31 cellular contexts compared by ENCODE assay signal in the genomic region with DNA sequence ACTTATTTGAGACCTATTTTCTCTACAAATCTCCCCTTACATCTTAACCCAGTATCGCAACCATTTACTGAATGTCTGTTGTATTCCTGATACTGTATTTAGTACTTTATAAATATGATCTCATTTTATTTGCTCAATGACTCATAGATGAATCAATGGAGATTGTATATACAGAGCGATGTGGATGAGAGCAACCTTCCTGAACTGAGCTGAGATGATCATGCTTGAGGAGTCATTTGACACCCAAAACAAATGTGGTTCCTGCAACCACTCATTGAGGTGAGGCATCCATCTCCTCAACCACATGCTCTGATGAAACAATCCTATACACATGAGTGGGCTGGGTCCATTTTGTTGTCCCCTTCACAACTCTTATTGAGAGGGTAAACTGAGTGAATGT.
DNase-seq lines count a peak whose midpoint lies in the region; ATAC-seq and TF ChIP-seq lines count a peak whose summit lies in the region.
"Had no signal": no experiment of that assay in that cellular context is flagged by ENCODE, and none has a peak within 500 bp of the region (broad histone marks: within the 10 kb centered on the region; RNA-seq: fewer than 3 reads in every experiment).

No MANE protein-coding gene starts in this region.

- H3K9me3 Mint-ChIP-seq in neural progenitor cell: no peaks in the 10 kb centered on the region
- H3K9me3 Mint-ChIP-seq: activated T-helper 1 cell treated with anti-CD3 and anti-CD28 coated beads, Interleukin-12 subunit alpha, Interleukin-12 subunit beta, Interleukin-2, Interleukin-4 antibody, amounts not matched to agents 30 ng/mL and 10 ng/mL and 1 ng/mL, durations not matched to agents 14 hours and 24 hours and 36 hours; T-helper 2 cell treated with Interferon-gamma antibody and Interleukin-4, amounts not matched to agents 5 μg/mL and 100 μg/mL, for 36 hours had no signal

- H3K9ac ChIP-seq in neural progenitor cell: no peak overlapping the region
- H3K9ac ChIP-seq: BLaER1 treated with 17β-estradiol and CSF1 and Interleukin-3, amounts not matched to agents 10 nM and 100 nM; GM23248 had no signal

- no peaks in the 10 kb centered on the region for H3K27me3 Mint-ChIP-seq in neural progenitor cell (ENCODE audit: insufficient read depth, low read depth)
- H3K27me3 Mint-ChIP-seq: activated CD8-positive, alpha-beta T cell treated with anti-CD3 and anti-CD28 coated beads for 36 hours; IgD-negative memory B cell had no signal

- H3K27me3 ChIP-seq in MG63 (no peaks in the 10 kb centered on the region), neural progenitor cell (no peaks in the 10 kb centered on the region)
- H3K27me3 ChIP-seq: adrenal gland; BLaER1 treated with 17β-estradiol and CSF1 and Interleukin-3, amounts not matched to agents 10 nM and 100 nM; cardiac muscle cell; heart left ventricle had no signal

- H3K4me1 Mint-ChIP-seq in neural progenitor cell: no peaks in the 10 kb centered on the region
- H3K4me1 Mint-ChIP-seq: IgD-negative memory B cell, natural killer cell had no signal

- H3K79me2 ChIP-seq in neural progenitor cell (ENCODE audit: low read depth): no peaks in the 10 kb centered on the region

- no peaks in the 10 kb centered on the region for H4K20me1 ChIP-seq in neural progenitor cell (ENCODE audit: low read depth)
- H4K20me1 ChIP-seq: BLaER1 treated with 17β-estradiol and CSF1 and Interleukin-3, amounts not matched to agents 10 nM and 100 nM had no signal

- in situ Hi-C loops in astrocyte of the cerebellum (cut with HindIII; ENCODE audit: low sequenced_read_pairs): no loop called here

- H3K9me3 ChIP-seq in MG63: no peaks in the 10 kb centered on the region
- no peaks in the 10 kb centered on the region for H3K9me3 ChIP-seq in neural progenitor cell (ENCODE audit: low read depth)
- H3K9me3 ChIP-seq: adrenal gland; BLaER1 treated with 17β-estradiol and CSF1 and Interleukin-3, amounts not matched to agents 10 nM and 100 nM; Caco-2; heart left ventricle; mucosa of descending colon had no signal

- no peak overlapping the region for H3K4me3 ChIP-seq in MG63
- no peak overlapping the region for H3K4me3 ChIP-seq in astrocyte of the cerebellum (ENCODE audit: low read depth, low read length)
- no peak overlapping the region for H3K4me3 ChIP-seq in neural progenitor cell
- H3K4me3 ChIP-seq: adrenal gland; BLaER1 treated with 17β-estradiol and CSF1 and Interleukin-3, amounts not matched to agents 10 nM and 100 nM; cardiac muscle cell; GM23248; heart left ventricle; mucosa of descending colon; smooth muscle cell had no signal

- ATAC-seq in GM18867 (IDR thresholded peaks at IDR 0.05; ENCODE audit: unreplicated experiment): no peak
- ATAC-seq: activated CD8-positive, alpha-beta T cell treated with anti-CD3 and anti-CD28 coated beads for 36 hours; heart left ventricle; mucosa of descending colon; natural killer cell had no signal

- no peaks in the 10 kb centered on the region for H3K4me1 ChIP-seq in neural progenitor cell
- H3K4me1 ChIP-seq: adrenal gland, Caco-2, heart left ventricle had no signal

- H3K27ac ChIP-seq in neural progenitor cell: no peak overlapping the region
- H3K27ac ChIP-seq: adrenal gland; BLaER1 treated with 17β-estradiol and CSF1 and Interleukin-3, amounts not matched to agents 10 nM and 100 nM; cardiac muscle cell; GM23248; heart left ventricle had no signal

- no peaks in the 10 kb centered on the region for H3K36me3 Mint-ChIP-seq in neural progenitor cell
- H3K36me3 Mint-ChIP-seq: natural killer cell had no signal

- TF ChIP-seq CTCF in astrocyte of the cerebellum (IDR thresholded peaks at IDR 0.05; ENCODE audit: low read depth, low read length, missing control alignments) (no peak), neural progenitor cell (IDR thresholded peaks at IDR 0.05) (no peak)

- H2AFZ ChIP-seq in neural progenitor cell (replicated peaks): no peak overlapping the region
- H2AFZ ChIP-seq: GM23248 had no signal

- no peaks in the 10 kb centered on the region for H3F3A ChIP-seq in neural progenitor cell (ENCODE audit: low read depth)

- no peak overlapping the region for H3K4me2 ChIP-seq in neural progenitor cell
- H3K4me2 ChIP-seq: BLaER1 treated with 17β-estradiol and CSF1 and Interleukin-3, amounts not matched to agents 10 nM and 100 nM; smooth muscle cell had no signal

- no peak overlapping the region for H3K4me3 Mint-ChIP-seq in neural progenitor cell
- H3K4me3 Mint-ChIP-seq: activated CD8-positive, alpha-beta T cell treated with anti-CD3 and anti-CD28 coated beads for 36 hours; activated naive CD4-positive, alpha-beta T cell treated with anti-CD3 and anti-CD28 coated beads for 36 hours; activated T-helper 1 cell treated with anti-CD3 and anti-CD28 coated beads, Interleukin-12 subunit alpha, Interleukin-12 subunit beta, Interleukin-2, Interleukin-4 antibody, amounts not matched to agents 30 ng/mL and 10 ng/mL and 1 ng/mL, durations not matched to agents 14 hours and 24 hours and 36 hours; IgD-negative memory B cell; natural killer cell; T-helper 2 cell treated with Interferon-gamma antibody and Interleukin-4, amounts not matched to agents 5 μg/mL and 100 μg/mL, for 36 hours had no signal

- DNase-seq in ELR (ENCODE audit: low read depth) (peak; percentile 1), MG63 (peak; percentile 10), astrocyte of the cerebellum (ENCODE audit: low read depth) (peak; percentile 1), kidney glomerular epithelial cell (lab: John Stamatoyannopoulos, UW) (peak; percentile 37), amygdala (lab: John Stamatoyannopoulos, UW) (no peak), NOMO-1 (lab: John Stamatoyannopoulos, UW; ENCODE audit: unreplicated experiment in 2 of 2) (no peak), neural progenitor cell (ENCODE audit: low spot score) (no peak)
- DNase-seq: activated CD4-positive, alpha-beta T cell treated with anti-CD3 and anti-CD28 coated beads for 1 hour; activated CD8-positive, alpha-beta memory T cell treated with anti-CD3 and anti-CD28 coated beads, Interleukin-2, amount 50 U/mL, for 48 hours; activated CD8-positive, alpha-beta T cell treated with anti-CD3 and anti-CD28 coated beads for 36 hours; activated naive CD4-positive, alpha-beta T cell treated with anti-CD3 and anti-CD28 coated beads for 36 hours; adrenal gland; Caco-2; effector CD8-positive, alpha-beta T cell; GM23248; heart left ventricle; kidney; mucosa of descending colon; natural killer cell; NCI-H1048; NCI-H446 treated with DMSO at 0.1 percent for 48 hours; SIG-M5; stimulated activated CD4-positive, alpha-beta T cell treated with anti-CD3 and anti-CD28 coated beads, Interleukin-1b, Interleukin-23, amount 100 ng/mL, for 48 hours; stimulated activated naive CD4-positive, alpha-beta T cell treated with Interleukin-2 at 50 U/mL for 16 hours had no signal

- no peaks in the 10 kb centered on the region for H3K36me3 ChIP-seq in MG63
- H3K36me3 ChIP-seq in neural progenitor cell: no peaks in the 10 kb centered on the region
- H3K36me3 ChIP-seq: adrenal gland; BLaER1 treated with 17β-estradiol and CSF1 and Interleukin-3, amounts not matched to agents 10 nM and 100 nM; cardiac muscle cell; heart left ventricle had no signal

- H3K27ac Mint-ChIP-seq in neural progenitor cell: no peak overlapping the region
- H3K27ac Mint-ChIP-seq: activated CD8-positive, alpha-beta T cell treated with anti-CD3 and anti-CD28 coated beads for 36 hours; activated naive CD4-positive, alpha-beta T cell treated with anti-CD3 and anti-CD28 coated beads for 36 hours; activated T-helper 1 cell treated with anti-CD3 and anti-CD28 coated beads, Interleukin-12 subunit alpha, Interleukin-12 subunit beta, Interleukin-2, Interleukin-4 antibody, amounts not matched to agents 30 ng/mL and 10 ng/mL and 1 ng/mL, durations not matched to agents 14 hours and 24 hours and 36 hours; IgD-negative memory B cell; natural killer cell; T-helper 2 cell treated with Interferon-gamma antibody and Interleukin-4, amounts not matched to agents 5 μg/mL and 100 μg/mL, for 36 hours had no signal

Comparison
In these comparisons a context has a peak if more than half of its experiments do, and no peak if none do; other contexts are left out.
1. DNase-seq: peak in ELR (single experiment), MG63 (single experiment), astrocyte of the cerebellum (single experiment) and kidney glomerular epithelial cell (single experiment); none in amygdala (0 of 56), NOMO-1 (0 of 2) and neural progenitor cell (single experiment).